In genomic region chr18:71012789-71013188, GRCh38 we compare ENCODE assay signal across 11 cellular contexts.
"Had no signal": no experiment of that assay in that cellular context is flagged by ENCODE, and none has a peak within 500 bp of the region (broad histone marks: within the 10 kb centered on the region; RNA-seq: fewer than 3 reads in every experiment).

No MANE protein-coding gene starts in this region.

- H3K9ac ChIP-seq: GM23248 had no signal

- ATAC-seq: GM23338, HCT116 had no signal

- H3K4me1 Mint-ChIP-seq: GM23338, H9 had no signal

- H3K4me1 ChIP-seq: HAP-1 had no signal

- FAIRE-seq: H1, H54 had no signal

- H3K27ac Mint-ChIP-seq: GM23338, H9, HFFc6 had no signal

- DNase-seq: GM23248, GOT3, H7, H9, HCEC 1CT, HFFc6 had no signal

- H3K27ac ChIP-seq: GM23248 had no signal

- H2AFZ ChIP-seq: GM23248, GM23338 had no signal

- H3K4me2 ChIP-seq: GM23338 had no signal

- H3K4me3 Mint-ChIP-seq: GM23338, H9, HFFc6 had no signal

- H3K4me3 ChIP-seq: GM23248, GM23338, HAP-1 had no signal

- H3K36me3 ChIP-seq: HAP-1 had no signal

- H3K9me3 ChIP-seq: HAP-1 had no signal
